Comparison of ENCODE assay signal across 2 cellular contexts in the genomic region with DNA sequence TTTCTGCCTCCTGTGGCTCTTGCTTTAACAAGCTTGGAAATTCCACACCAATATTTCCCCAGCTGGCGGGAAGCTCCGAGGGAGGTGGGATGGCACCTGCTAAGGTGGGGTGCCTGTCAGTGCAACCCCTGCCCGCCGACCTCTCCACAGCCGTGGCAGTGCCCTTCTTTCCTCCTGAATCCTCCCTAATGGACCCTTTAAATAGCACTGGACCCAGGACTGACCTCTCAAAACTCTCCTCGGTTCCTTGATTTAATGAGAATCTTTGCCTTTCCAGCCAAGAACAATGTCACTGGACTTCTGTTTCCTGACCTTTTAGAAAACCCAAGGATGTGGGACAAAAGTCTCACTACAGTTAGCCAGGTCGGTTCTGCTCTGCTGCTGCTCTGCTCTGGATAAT.
TF ChIP-seq lines count a peak whose summit lies in the region.

No MANE protein-coding gene starts in this region.

TF ChIP-seq in GM23338, 12 proteins besides CTCF, POLR2A, EP300 and RAD21 (continues in another document):
- TF ChIP-seq, protein P1, sequence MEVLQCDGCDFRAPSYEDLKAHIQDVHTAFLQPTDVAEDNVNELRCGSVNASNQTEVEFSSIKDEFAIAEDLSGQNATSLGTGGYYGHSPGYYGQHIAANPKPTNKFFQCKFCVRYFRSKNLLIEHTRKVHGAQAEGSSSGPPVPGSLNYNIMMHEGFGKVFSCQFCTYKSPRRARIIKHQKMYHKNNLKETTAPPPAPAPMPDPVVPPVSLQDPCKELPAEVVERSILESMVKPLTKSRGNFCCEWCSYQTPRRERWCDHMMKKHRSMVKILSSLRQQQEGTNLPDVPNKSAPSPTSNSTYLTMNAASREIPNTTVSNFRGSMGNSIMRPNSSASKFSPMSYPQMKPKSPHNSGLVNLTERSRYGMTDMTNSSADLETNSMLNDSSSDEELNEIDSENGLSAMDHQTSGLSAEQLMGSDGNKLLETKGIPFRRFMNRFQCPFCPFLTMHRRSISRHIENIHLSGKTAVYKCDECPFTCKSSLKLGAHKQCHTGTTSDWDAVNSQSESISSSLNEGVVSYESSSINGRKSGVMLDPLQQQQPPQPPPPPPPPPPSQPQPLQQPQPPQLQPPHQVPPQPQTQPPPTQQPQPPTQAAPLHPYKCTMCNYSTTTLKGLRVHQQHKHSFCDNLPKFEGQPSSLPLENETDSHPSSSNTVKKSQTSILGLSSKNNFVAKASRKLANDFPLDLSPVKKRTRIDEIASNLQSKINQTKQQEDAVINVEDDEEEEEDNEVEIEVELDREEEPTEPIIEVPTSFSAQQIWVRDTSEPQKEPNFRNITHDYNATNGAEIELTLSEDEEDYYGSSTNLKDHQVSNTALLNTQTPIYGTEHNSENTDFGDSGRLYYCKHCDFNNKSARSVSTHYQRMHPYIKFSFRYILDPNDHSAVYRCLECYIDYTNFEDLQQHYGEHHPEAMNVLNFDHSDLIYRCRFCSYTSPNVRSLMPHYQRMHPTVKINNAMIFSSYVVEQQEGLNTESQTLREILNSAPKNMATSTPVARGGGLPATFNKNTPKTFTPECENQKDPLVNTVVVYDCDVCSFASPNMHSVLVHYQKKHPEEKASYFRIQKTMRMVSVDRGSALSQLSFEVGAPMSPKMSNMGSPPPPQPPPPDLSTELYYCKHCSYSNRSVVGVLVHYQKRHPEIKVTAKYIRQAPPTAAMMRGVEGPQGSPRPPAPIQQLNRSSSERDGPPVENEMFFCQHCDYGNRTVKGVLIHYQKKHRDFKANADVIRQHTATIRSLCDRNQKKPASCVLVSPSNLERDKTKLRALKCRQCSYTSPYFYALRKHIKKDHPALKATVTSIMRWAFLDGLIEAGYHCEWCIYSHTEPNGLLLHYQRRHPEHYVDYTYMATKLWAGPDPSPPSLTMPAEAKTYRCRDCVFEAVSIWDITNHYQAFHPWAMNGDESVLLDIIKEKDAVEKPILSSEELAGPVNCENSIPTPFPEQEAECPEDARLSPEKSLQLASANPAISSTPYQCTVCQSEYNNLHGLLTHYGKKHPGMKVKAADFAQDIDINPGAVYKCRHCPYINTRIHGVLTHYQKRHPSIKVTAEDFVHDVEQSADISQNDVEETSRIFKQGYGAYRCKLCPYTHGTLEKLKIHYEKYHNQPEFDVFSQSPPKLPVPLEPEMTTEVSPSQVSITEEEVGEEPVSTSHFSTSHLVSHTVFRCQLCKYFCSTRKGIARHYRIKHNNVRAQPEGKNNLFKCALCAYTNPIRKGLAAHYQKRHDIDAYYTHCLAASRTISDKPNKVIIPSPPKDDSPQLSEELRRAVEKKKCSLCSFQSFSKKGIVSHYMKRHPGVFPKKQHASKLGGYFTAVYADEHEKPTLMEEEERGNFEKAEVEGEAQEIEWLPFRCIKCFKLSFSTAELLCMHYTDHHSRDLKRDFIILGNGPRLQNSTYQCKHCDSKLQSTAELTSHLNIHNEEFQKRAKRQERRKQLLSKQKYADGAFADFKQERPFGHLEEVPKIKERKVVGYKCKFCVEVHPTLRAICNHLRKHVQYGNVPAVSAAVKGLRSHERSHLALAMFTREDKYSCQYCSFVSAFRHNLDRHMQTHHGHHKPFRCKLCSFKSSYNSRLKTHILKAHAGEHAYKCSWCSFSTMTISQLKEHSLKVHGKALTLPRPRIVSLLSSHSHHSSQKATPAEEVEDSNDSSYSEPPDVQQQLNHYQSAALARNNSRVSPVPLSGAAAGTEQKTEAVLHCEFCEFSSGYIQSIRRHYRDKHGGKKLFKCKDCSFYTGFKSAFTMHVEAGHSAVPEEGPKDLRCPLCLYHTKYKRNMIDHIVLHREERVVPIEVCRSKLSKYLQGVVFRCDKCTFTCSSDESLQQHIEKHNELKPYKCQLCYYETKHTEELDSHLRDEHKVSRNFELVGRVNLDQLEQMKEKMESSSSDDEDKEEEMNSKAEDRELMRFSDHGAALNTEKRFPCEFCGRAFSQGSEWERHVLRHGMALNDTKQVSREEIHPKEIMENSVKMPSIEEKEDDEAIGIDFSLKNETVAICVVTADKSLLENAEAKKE (CRISPR knock-in tag; IDR thresholded peaks at IDR 0.05) = no peak
- TF ChIP-seq, protein P2, sequence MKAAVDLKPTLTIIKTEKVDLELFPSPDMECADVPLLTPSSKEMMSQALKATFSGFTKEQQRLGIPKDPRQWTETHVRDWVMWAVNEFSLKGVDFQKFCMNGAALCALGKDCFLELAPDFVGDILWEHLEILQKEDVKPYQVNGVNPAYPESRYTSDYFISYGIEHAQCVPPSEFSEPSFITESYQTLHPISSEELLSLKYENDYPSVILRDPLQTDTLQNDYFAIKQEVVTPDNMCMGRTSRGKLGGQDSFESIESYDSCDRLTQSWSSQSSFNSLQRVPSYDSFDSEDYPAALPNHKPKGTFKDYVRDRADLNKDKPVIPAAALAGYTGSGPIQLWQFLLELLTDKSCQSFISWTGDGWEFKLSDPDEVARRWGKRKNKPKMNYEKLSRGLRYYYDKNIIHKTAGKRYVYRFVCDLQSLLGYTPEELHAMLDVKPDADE (IDR thresholded peaks at IDR 0.05) = no peak
- no peak for TF ChIP-seq ZNF114 (CRISPR knock-in tag; IDR thresholded peaks at IDR 0.05)
- no peak for TF ChIP-seq ZNF331 (CRISPR knock-in tag; IDR thresholded peaks at IDR 0.05; ENCODE audit: low read depth)
- TF ChIP-seq, protein P3, sequence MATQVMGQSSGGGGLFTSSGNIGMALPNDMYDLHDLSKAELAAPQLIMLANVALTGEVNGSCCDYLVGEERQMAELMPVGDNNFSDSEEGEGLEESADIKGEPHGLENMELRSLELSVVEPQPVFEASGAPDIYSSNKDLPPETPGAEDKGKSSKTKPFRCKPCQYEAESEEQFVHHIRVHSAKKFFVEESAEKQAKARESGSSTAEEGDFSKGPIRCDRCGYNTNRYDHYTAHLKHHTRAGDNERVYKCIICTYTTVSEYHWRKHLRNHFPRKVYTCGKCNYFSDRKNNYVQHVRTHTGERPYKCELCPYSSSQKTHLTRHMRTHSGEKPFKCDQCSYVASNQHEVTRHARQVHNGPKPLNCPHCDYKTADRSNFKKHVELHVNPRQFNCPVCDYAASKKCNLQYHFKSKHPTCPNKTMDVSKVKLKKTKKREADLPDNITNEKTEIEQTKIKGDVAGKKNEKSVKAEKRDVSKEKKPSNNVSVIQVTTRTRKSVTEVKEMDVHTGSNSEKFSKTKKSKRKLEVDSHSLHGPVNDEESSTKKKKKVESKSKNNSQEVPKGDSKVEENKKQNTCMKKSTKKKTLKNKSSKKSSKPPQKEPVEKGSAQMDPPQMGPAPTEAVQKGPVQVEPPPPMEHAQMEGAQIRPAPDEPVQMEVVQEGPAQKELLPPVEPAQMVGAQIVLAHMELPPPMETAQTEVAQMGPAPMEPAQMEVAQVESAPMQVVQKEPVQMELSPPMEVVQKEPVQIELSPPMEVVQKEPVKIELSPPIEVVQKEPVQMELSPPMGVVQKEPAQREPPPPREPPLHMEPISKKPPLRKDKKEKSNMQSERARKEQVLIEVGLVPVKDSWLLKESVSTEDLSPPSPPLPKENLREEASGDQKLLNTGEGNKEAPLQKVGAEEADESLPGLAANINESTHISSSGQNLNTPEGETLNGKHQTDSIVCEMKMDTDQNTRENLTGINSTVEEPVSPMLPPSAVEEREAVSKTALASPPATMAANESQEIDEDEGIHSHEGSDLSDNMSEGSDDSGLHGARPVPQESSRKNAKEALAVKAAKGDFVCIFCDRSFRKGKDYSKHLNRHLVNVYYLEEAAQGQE (IDR thresholded peaks at IDR 0.05; ENCODE audit: unreplicated experiment) = no peak
- no peak for TF ChIP-seq EZH2 (IDR thresholded peaks at IDR 0.05; ENCODE audit: low read depth, unreplicated experiment)
- TF ChIP-seq JUNB (IDR thresholded peaks at IDR 0.05; ENCODE audit: unreplicated experiment) = no peak
- TF ChIP-seq EZH2phosphoT487 (IDR thresholded peaks at IDR 0.05; ENCODE audit: unreplicated experiment) = no peak
- TF ChIP-seq POLR2AphosphoS5 (IDR thresholded peaks at IDR 0.05; ENCODE audit: low read depth) = no peak
- TF ChIP-seq CREB1 (CRISPR knock-in tag; IDR thresholded peaks at IDR 0.05; ENCODE audit: low read depth) = no peak

TF ChIP-seq in K562, 482 proteins besides CTCF, POLR2A, EP300 and RAD21 (continued from another document):
- TF ChIP-seq, protein P4, sequence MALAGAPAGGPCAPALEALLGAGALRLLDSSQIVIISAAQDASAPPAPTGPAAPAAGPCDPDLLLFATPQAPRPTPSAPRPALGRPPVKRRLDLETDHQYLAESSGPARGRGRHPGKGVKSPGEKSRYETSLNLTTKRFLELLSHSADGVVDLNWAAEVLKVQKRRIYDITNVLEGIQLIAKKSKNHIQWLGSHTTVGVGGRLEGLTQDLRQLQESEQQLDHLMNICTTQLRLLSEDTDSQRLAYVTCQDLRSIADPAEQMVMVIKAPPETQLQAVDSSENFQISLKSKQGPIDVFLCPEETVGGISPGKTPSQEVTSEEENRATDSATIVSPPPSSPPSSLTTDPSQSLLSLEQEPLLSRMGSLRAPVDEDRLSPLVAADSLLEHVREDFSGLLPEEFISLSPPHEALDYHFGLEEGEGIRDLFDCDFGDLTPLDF (CRISPR knock-in tag; IDR thresholded peaks at IDR 0.05) = no peak
- no peak for TF ChIP-seq NCOR1 (IDR thresholded peaks at IDR 0.05)
- no peak for TF ChIP-seq YY1 (IDR thresholded peaks at IDR 0.05; ENCODE audit: borderline replicate concordance in 1 of 3, control insufficient read depth in 1 of 3, extremely low read depth in 1 of 3, insufficient read depth in 3 of 3, insufficient read length in 1 of 3, insufficient replicate concordance in 2 of 3, low read depth in 1 of 3, low read length in 2 of 3)
- TF ChIP-seq ZNF232 (CRISPR knock-in tag; IDR thresholded peaks at IDR 0.05) = no peak
- no peak for TF ChIP-seq CREBBP (IDR thresholded peaks at IDR 0.05; ENCODE audit: low read depth, low read length)
- TF ChIP-seq, protein P5, sequence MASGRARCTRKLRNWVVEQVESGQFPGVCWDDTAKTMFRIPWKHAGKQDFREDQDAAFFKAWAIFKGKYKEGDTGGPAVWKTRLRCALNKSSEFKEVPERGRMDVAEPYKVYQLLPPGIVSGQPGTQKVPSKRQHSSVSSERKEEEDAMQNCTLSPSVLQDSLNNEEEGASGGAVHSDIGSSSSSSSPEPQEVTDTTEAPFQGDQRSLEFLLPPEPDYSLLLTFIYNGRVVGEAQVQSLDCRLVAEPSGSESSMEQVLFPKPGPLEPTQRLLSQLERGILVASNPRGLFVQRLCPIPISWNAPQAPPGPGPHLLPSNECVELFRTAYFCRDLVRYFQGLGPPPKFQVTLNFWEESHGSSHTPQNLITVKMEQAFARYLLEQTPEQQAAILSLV (tag; IDR thresholded peaks at IDR 0.05) = no peak
- no peak for TF ChIP-seq ZNF589 (CRISPR knock-in tag; IDR thresholded peaks at IDR 0.05; ENCODE audit: low read depth)
- TF ChIP-seq ZNF75A (CRISPR knock-in tag; IDR thresholded peaks at IDR 0.05) = no peak
